In genomic region chr1:236086537-236086936, GRCh38 we compare ENCODE assay signal across 1 cellular context.
TF ChIP-seq lines count a peak whose summit lies in the region.

No MANE protein-coding gene starts in this region.

TF ChIP-seq in K562, 482 proteins besides CTCF, POLR2A, EP300 and RAD21 (continued from another document):
- TF ChIP-seq TSHZ1 (CRISPR knock-in tag; IDR thresholded peaks at IDR 0.05): no peak
